ENCODE assay signal across 8 cellular contexts in the genomic region with DNA sequence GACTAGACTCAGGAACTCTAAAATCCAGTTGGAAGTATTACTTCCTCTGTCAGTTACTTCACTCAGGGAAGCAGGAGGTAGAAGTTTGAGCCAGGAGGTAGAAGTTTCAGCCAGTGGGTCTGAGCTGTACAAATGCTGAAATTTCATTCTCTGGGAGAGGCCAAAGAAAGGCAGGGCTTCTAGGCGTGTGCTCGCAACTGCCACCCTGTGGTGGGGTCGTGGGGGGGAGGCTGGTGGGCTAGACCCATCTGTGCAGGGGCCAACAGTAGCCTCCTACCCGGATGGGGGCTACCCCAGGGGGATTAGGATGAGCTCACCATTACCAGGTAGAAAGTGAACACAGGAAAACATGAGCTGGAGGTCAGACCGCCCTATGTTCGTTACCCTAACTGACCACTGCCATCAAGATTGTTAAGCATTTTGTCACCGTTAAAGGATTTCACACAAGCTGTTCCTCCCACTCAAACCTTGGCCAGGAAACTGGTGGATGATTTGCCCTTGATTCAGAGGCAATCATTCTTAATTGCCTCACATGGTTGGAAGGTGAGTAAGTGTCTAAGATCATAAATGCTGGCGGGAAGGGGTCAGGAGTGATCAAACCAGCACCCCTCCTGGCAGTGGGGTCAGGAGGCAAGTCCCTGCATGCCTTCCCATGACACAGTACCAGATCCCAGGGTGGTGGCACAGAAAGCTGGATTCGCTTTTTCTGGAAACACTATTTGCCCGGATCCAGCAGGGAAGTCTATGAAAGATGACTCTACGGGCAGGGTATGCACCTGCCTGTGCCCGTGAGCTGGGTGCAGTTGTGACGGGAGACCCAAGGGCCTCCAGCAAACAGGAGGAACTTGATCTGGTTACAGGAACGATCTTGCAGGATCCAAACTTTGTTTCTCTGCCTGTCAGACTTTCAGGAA. TPM values are rescaled to one million over a fixed set of nuclear protein-coding genes. Genes with fewer than 3 reads are reported as not detected.
DNase-seq lines count a peak whose midpoint lies in the region; ATAC-seq and TF ChIP-seq lines count a peak whose summit lies in the region.
"Had no signal": no experiment of that assay in that cellular context is flagged by ENCODE, and none has a peak within 500 bp of the region (broad histone marks: within the 10 kb centered on the region; RNA-seq: fewer than 3 reads in every experiment).

No MANE protein-coding gene starts in this region.

- DNase-seq in HPDE6-E6E7 (ENCODE audit: extremely low spot score) (peak; percentile 89), SW480 (ENCODE audit: low spot score) (peak; percentile 98), left ventricle myocardium superior (no peak), tibial nerve (ENCODE audit: low spot score in 2 of 2) (no peak), tibial artery (no peak), SKM-1 (lab: John Stamatoyannopoulos, UW; ENCODE audit: unreplicated experiment) (no peak)
- DNase-seq in activated CD4-positive, alpha-beta T cell treated with anti-CD3 and anti-CD28 coated beads, Interleukin-2, amount 10 ng/mL, durations not matched to agents 7 days and 5 days: no peak
- DNase-seq: stimulated activated CD4-positive, alpha-beta T cell treated with anti-CD3 and anti-CD28 coated beads, Interleukin-15, amount 100 ng/mL, for 24 hours had no signal

- intact Hi-C loops in left ventricle myocardium superior (cut with micrococcal nuclease): no loop called here
- intact Hi-C loops in tibial artery (cut with DNase I; ENCODE audit: low total_unique reads): no loop called here

- H3K9me3 ChIP-seq in tibial nerve: no peaks in the 10 kb centered on the region
- no peaks in the 10 kb centered on the region for H3K9me3 ChIP-seq in tibial artery

- 68 to 71% methylated on average over 14 of the region's 14 CpGs for WGBS in tibial nerve, 2 donors

- CTCF ChIA-PET in activated CD4-positive, alpha-beta T cell treated with anti-CD3 and anti-CD28 coated beads, Interleukin-2, amount 10 ng/mL, durations not matched to agents 7 days and 5 days (lab: Charles Lee): no interaction called here

- ATAC-seq in left ventricle myocardium superior: peak; percentile 6

- H3K36me3 Mint-ChIP-seq in activated CD4-positive, alpha-beta T cell treated with anti-CD3 and anti-CD28 coated beads, Interleukin-2, amount 10 ng/mL, durations not matched to agents 7 days and 5 days (ENCODE audit: low read depth): no peaks in the 10 kb centered on the region

- no peak overlapping the region for H3K27ac Mint-ChIP-seq in activated CD4-positive, alpha-beta T cell treated with anti-CD3 and anti-CD28 coated beads, Interleukin-2, amount 10 ng/mL, durations not matched to agents 7 days and 5 days

- no peak for TF ChIP-seq CTCF in tibial nerve (IDR thresholded peaks at IDR 0.05)
- no peak for TF ChIP-seq CTCF in tibial artery (IDR thresholded peaks at IDR 0.05)

- no peak overlapping the region for H3K4me3 Mint-ChIP-seq in activated CD4-positive, alpha-beta T cell treated with anti-CD3 and anti-CD28 coated beads, Interleukin-2, amount 10 ng/mL, durations not matched to agents 7 days and 5 days

- POLR2A ChIA-PET in activated CD4-positive, alpha-beta T cell treated with anti-CD3 and anti-CD28 coated beads, Interleukin-2, amount 10 ng/mL, durations not matched to agents 7 days and 5 days (lab: Charles Lee): no interaction called here

- peaks cover 6% of the 10 kb centered on the region for H3K4me1 Mint-ChIP-seq in activated CD4-positive, alpha-beta T cell treated with anti-CD3 and anti-CD28 coated beads, Interleukin-2, amount 10 ng/mL, durations not matched to agents 7 days and 5 days

- H3K4me3 ChIP-seq in tibial nerve: no peak overlapping the region
- no peak overlapping the region for H3K4me3 ChIP-seq in tibial artery

- no peaks in the 10 kb centered on the region for H3K9me3 Mint-ChIP-seq in activated CD4-positive, alpha-beta T cell treated with anti-CD3 and anti-CD28 coated beads, Interleukin-2, amount 10 ng/mL, durations not matched to agents 7 days and 5 days

- peaks cover 0 to 8% of the 10 kb centered on the region in 2 donors for H3K27me3 ChIP-seq in tibial nerve
- no peaks in the 10 kb centered on the region for H3K27me3 ChIP-seq in tibial artery

- peaks cover 36% of the 10 kb centered on the region for H3K27me3 Mint-ChIP-seq in activated CD4-positive, alpha-beta T cell treated with anti-CD3 and anti-CD28 coated beads, Interleukin-2, amount 10 ng/mL, durations not matched to agents 7 days and 5 days

- peaks cover 0 to 9% (median 2%) of the 10 kb centered on the region in 4 donors for H3K4me1 ChIP-seq in tibial nerve
- peaks cover 0 to 37% (median 21%) of the 10 kb centered on the region in 4 donors for H3K4me1 ChIP-seq in tibial artery

- H3K36me3 ChIP-seq in tibial nerve: no peaks in the 10 kb centered on the region
- no peaks in the 10 kb centered on the region for H3K36me3 ChIP-seq in tibial artery

- no peak for TF ChIP-seq EP300 in tibial nerve (IDR thresholded peaks at IDR 0.05)

- H3K27ac ChIP-seq in tibial nerve: peak overlapping the region in 3 of 4 donors; percentile 33 to 46 (median 42)
- peak overlapping the region in 1 of 2 donors; percentile 46 for H3K27ac ChIP-seq in tibial artery

- no peak for TF ChIP-seq POLR2A in tibial nerve (IDR thresholded peaks at IDR 0.05)

RNA-seq across cellular contexts. Expression of a gene that starts 5.2 kb away (rescaled TPM):
- 1,772 TPM for total RNA-seq in left ventricle myocardium superior
- 10 to 100 TPM; 53.7 to 99.2 (median 71.6) TPM for total RNA-seq in tibial nerve
- 1 to 10 TPM; 3.6 TPM for total RNA-seq in activated CD4-positive, alpha-beta T cell treated with anti-CD3 and anti-CD28 coated beads, Interleukin-2, amount 10 ng/mL, durations not matched to agents 7 days and 5 days

Comparison
In these comparisons a context has a peak if more than half of its experiments do, and no peak if none do; other contexts are left out.
1. DNase-seq: peak in HPDE6-E6E7 (single experiment) and SW480 (single experiment); none in left ventricle myocardium superior (single experiment), tibial nerve (0 of 2), tibial artery (0 of 2), SKM-1 (single experiment) and activated CD4-positive, alpha-beta T cell treated with anti-CD3 and anti-CD28 coated beads, Interleukin-2, amount 10 ng/mL, durations not matched to agents 7 days and 5 days (single experiment).
2. RNA of a gene that starts 5.2 kb away (total RNA-seq): 1,772 TPM in left ventricle myocardium superior (single experiment); 53.7 to 99.2 TPM in tibial nerve and 3.6 TPM in activated CD4-positive, alpha-beta T cell treated with anti-CD3 and anti-CD28 coated beads, Interleukin-2, amount 10 ng/mL, durations not matched to agents 7 days and 5 days; every median in the first group is over 10 times any median in the second.